Comparison of ENCODE assay signal across 8 cellular contexts in genomic region chr20:53609501-53610445, GRCh38. TPM values are rescaled to one million over a fixed set of nuclear protein-coding genes. Genes with fewer than 3 reads are reported as not detected.
DNase-seq lines count a peak whose midpoint lies in the region; ATAC-seq and TF ChIP-seq lines count a peak whose summit lies in the region.

No MANE protein-coding gene starts in this region.

- peak overlapping the region; percentile 72 to 98 (median 82) for H3K4me2 ChIP-seq in BLaER1 treated with 17β-estradiol and CSF1 and Interleukin-3, amounts not matched to agents 10 nM and 100 nM
- H3K4me2 ChIP-seq in HCT116 (ENCODE audit: low read length) (peak overlapping the region; percentile 36), smooth muscle cell (peak overlapping the region; percentile 81)

- peak overlapping the region; percentile 32 to 60 (median 47) for H3K4me3 ChIP-seq in BLaER1 treated with 17β-estradiol and CSF1 and Interleukin-3, amounts not matched to agents 10 nM and 100 nM
- no peak overlapping the region for H3K4me3 ChIP-seq in HCT116 (replicated peaks in 1 of 2; ENCODE audit: low read depth in 1 of 2, low read length in 2 of 2)
- H3K4me3 ChIP-seq in foreskin fibroblast (ENCODE audit: low read depth in 1 of 2, low read length in 2 of 2), result no peak overlapping the region
- peak overlapping the region; percentile 26 for H3K4me3 ChIP-seq in smooth muscle cell

- H2AFZ ChIP-seq in HCT116 (ENCODE audit: low read depth, low read length, poor library complexity, severe bottlenecking), result peak overlapping the region; percentile 66
- H2AFZ ChIP-seq in smooth muscle cell (ENCODE audit: low read depth), result peak overlapping the region; percentile 78

- no peak for DNase-seq in HCT116 (ENCODE audit: low read depth, low spot score)
- DNase-seq in NCI-H774 (lab: John Stamatoyannopoulos, UW), result peak; percentile 61
- DNase-seq in activated CD8-positive, alpha-beta memory T cell treated with anti-CD3 and anti-CD28 coated beads, Interleukin-2, amount 50 U/mL, for 1 hour (ENCODE audit: extremely low read depth), result peak; percentile 48
- peak; percentile 55 to 61 for DNase-seq in foreskin fibroblast
- DNase-seq in smooth muscle cell (lab: John Stamatoyannopoulos, UW; ENCODE audit: unreplicated experiment), result no peak
- no peak for DNase-seq in NCI-H2081 (lab: John Stamatoyannopoulos, UW)

- H3K4me1 ChIP-seq in BLaER1 treated with 17β-estradiol and CSF1 and Interleukin-3, amounts not matched to agents 10 nM and 100 nM, result peaks cover 34 to 84% (median 58%) of the 10 kb centered on the region in 10 experiments
- H3K4me1 ChIP-seq in HCT116 (ENCODE audit: control insufficient read depth in 1 of 2, insufficient read depth in 2 of 2, low read length in 2 of 2) (peaks cover 43 to 67% of the 10 kb centered on the region in 2 experiments), smooth muscle cell (ENCODE audit: low read depth) (peaks cover 39% of the 10 kb centered on the region)

- H3K9me3 ChIP-seq in BLaER1 treated with 17β-estradiol and CSF1 and Interleukin-3, amounts not matched to agents 10 nM and 100 nM (replicated peaks in 1 of 11), result peaks cover 0 to 13% (median 7%) of the 10 kb centered on the region in 11 experiments; a peak in 11 of 22 replicates
- H3K9me3 ChIP-seq in HCT116 (ENCODE audit: control insufficient read depth in 1 of 2, insufficient read depth in 1 of 2, low read depth in 1 of 2, low read length in 2 of 2) (no peaks in the 10 kb centered on the region), smooth muscle cell (replicated peaks; ENCODE audit: low read depth) (no peaks in the 10 kb centered on the region)

- RAD21 ChIA-PET in HCT116 (lab: Charles Lee; ENCODE audit: low non-redundant PET in 1 of 2, low total read pairs in 2 of 2, uncharacterized antibody in 2 of 2, unreplicated experiment in 2 of 2), result no interaction called here

- no peaks in the 10 kb centered on the region for H4K20me1 ChIP-seq in BLaER1 treated with 17β-estradiol and CSF1 and Interleukin-3, amounts not matched to agents 10 nM and 100 nM
- no peaks in the 10 kb centered on the region for H4K20me1 ChIP-seq in HCT116 (ENCODE audit: insufficient read depth)
- no peaks in the 10 kb centered on the region for H4K20me1 ChIP-seq in smooth muscle cell (ENCODE audit: low read depth)

- H3K9ac ChIP-seq in BLaER1 treated with 17β-estradiol and CSF1 and Interleukin-3, amounts not matched to agents 10 nM and 100 nM, result peak overlapping the region; percentile 70 to 93 (median 80)
- H3K9ac ChIP-seq in HCT116 (ENCODE audit: low read length), result peak overlapping the region; percentile 34
- peak overlapping the region; percentile 55 for H3K9ac ChIP-seq in smooth muscle cell (ENCODE audit: low read depth)

- no peak for TF ChIP-seq CTCF in HCT116 (IDR thresholded peaks at IDR 0.05 in 2 of 3, conservative IDR thresholded peaks at IDR 0.05 in 1 of 3; ENCODE audit: borderline replicate concordance in 1 of 3, insufficient read depth in 1 of 3, low read depth in 2 of 3, low read length in 2 of 3)
- no peak for TF ChIP-seq CTCF in foreskin fibroblast (IDR thresholded peaks at IDR 0.05; ENCODE audit: low read depth, low read length)
- no peak for TF ChIP-seq CTCF in smooth muscle cell (IDR thresholded peaks at IDR 0.05; ENCODE audit: borderline replicate concordance, insufficient read depth, poor library complexity, severe bottlenecking)

- no TSS peak for BruUV-seq in HCT116 (replicated peaks; lab: Mats Ljungman, UMichigan)

- peak; percentile 28 for TF ChIP-seq POLR2A in HCT116 (IDR thresholded peaks at IDR 0.05; ENCODE audit: borderline replicate concordance, extremely low read depth, insufficient read depth, insufficient read length)

- CTCF ChIA-PET in HCT116 (lab: Charles Lee), result no interaction called here

- ATAC-seq in HCT116 (peak; percentile 33; the same call in 1 of the 2 replicates), GM21515 (IDR thresholded peaks at IDR 0.05; ENCODE audit: unreplicated experiment) (no peak)

- peaks cover 0 to 7% (median 0%) of the 10 kb centered on the region in 11 experiments; a peak in 1 of 22 replicates for H3K36me3 ChIP-seq in BLaER1 treated with 17β-estradiol and CSF1 and Interleukin-3, amounts not matched to agents 10 nM and 100 nM
- H3K36me3 ChIP-seq in HCT116 (ENCODE audit: control insufficient read depth in 1 of 2, insufficient read depth in 2 of 2, low read length in 2 of 2) (no peaks in the 10 kb centered on the region), smooth muscle cell (ENCODE audit: low read depth) (no peaks in the 10 kb centered on the region)

- intact Hi-C loops in HCT116 (cut with micrococcal nuclease), result no loop called here

- H3K27me3 ChIP-seq in BLaER1 treated with 17β-estradiol and CSF1 and Interleukin-3, amounts not matched to agents 10 nM and 100 nM, result no peaks in the 10 kb centered on the region
- H3K27me3 ChIP-seq in HCT116 (ENCODE audit: insufficient read depth, low read length) (no peaks in the 10 kb centered on the region), smooth muscle cell (ENCODE audit: low read depth) (no peaks in the 10 kb centered on the region)

- no peaks in the 10 kb centered on the region for H3K79me2 ChIP-seq in HCT116 (ENCODE audit: insufficient read depth, low read length)
- H3K79me2 ChIP-seq in smooth muscle cell (ENCODE audit: low read depth), result no peaks in the 10 kb centered on the region

- peaks cover 33% of the 10 kb centered on the region for H3F3A ChIP-seq in smooth muscle cell (ENCODE audit: low read depth)

- TF ChIP-seq RAD21 in HCT116 (IDR thresholded peaks at IDR 0.05; ENCODE audit: low read depth), result no peak

- H3K27ac ChIP-seq in BLaER1 treated with 17β-estradiol and CSF1 and Interleukin-3, amounts not matched to agents 10 nM and 100 nM, result peak overlapping the region; percentile 80 to 99 (median 91)
- H3K27ac ChIP-seq in HCT116 (ENCODE audit: low read depth, low read length), result peak overlapping the region; percentile 82
- H3K27ac ChIP-seq in smooth muscle cell (ENCODE audit: low read depth), result peak overlapping the region; percentile 96

- POLR2A ChIA-PET in HCT116 (lab: Charles Lee), result interaction anchor here (0.6 to 5.8 kb wide), 6 partner anchors 7 to 150 kb away, joined by 3 to 64 read pairs (median 6); partner anchors contain the start of gene ZNF217

- WGBS in smooth muscle cell (ENCODE audit: low lambda C conversion rate), result 14% methylated on average over 15 of the region's 15 CpGs

- H3K9me2 ChIP-seq in HCT116 (ENCODE audit: insufficient read depth), result no peaks in the 10 kb centered on the region

TF ChIP-seq in HCT116, 20 proteins besides CTCF, POLR2A, EP300 and RAD21 (continues in another document):
- TF ChIP-seq SP1 (IDR thresholded peaks at IDR 0.05; ENCODE audit: low read depth), result no peak
- no peak for TF ChIP-seq EGR1 (IDR thresholded peaks at IDR 0.05; ENCODE audit: low read depth)
- no peak for TF ChIP-seq YY1 (IDR thresholded peaks at IDR 0.05; ENCODE audit: extremely low read depth, insufficient replicate concordance, low read depth, low read length)
- TF ChIP-seq SRF (IDR thresholded peaks at IDR 0.05; ENCODE audit: low read depth), result no peak
- no peak for TF ChIP-seq SIN3A (IDR thresholded peaks at IDR 0.05; ENCODE audit: low read depth)
- TF ChIP-seq EZH2phosphoT487 (IDR thresholded peaks at IDR 0.05; ENCODE audit: borderline replicate concordance), result no peak
- TF ChIP-seq EZH2 (IDR thresholded peaks at IDR 0.05), result no peak
- TF ChIP-seq ZNF274 (IDR thresholded peaks at IDR 0.05; ENCODE audit: low read depth, low read length), result no peak
- no peak for TF ChIP-seq ELF1 (IDR thresholded peaks at IDR 0.05; ENCODE audit: borderline replicate concordance, low read depth)
- TF ChIP-seq FOSL1 (IDR thresholded peaks at IDR 0.05; ENCODE audit: low read depth), result no peak
- no peak for TF ChIP-seq ZBTB33 (IDR thresholded peaks at IDR 0.05; ENCODE audit: extremely low read depth, insufficient replicate concordance, low read length)
- no peak for TF ChIP-seq REST (IDR thresholded peaks at IDR 0.05; ENCODE audit: low read depth)

RNA-seq across cellular contexts. Expression of gene ZNF217, which starts 16.1 kb away (rescaled TPM):
- 33.8 TPM for total RNA-seq in HCT116 (2021; ENCODE audit: unreplicated experiment)
- polyA plus RNA-seq in HCT116 (2012), result 14.3 and 15.7 TPM in 2 replicates
- total RNA-seq in smooth muscle cell, result 42.2 and 42.9 TPM in 2 replicates
- polyA plus RNA-seq in smooth muscle cell, result 3.9 and 8.5 TPM in 2 replicates

Comparison
In these comparisons a context has a peak if more than half of its experiments do, and no peak if none do; other contexts are left out.
1. H3K4me3 ChIP-seq: peak in BLaER1 treated with 17β-estradiol and CSF1 and Interleukin-3, amounts not matched to agents 10 nM and 100 nM (10 of 10) and smooth muscle cell (single experiment); none in HCT116 (0 of 2) and foreskin fibroblast (0 of 2).
2. DNase-seq: peak in NCI-H774 (single experiment), activated CD8-positive, alpha-beta memory T cell treated with anti-CD3 and anti-CD28 coated beads, Interleukin-2, amount 50 U/mL, for 1 hour (single experiment) and foreskin fibroblast (2 of 2); none in HCT116 (single experiment), smooth muscle cell (single experiment) and NCI-H2081 (0 of 2).
3. Peak in every context shown above with its lines, with median percentiles within 50 percentile points of each other: H3K27ac ChIP-seq, H3K4me2 ChIP-seq and H3K9ac ChIP-seq.